1 cellular context compared by ENCODE assay signal in genomic region chr5:69454460-69455249, GRCh38.
TF ChIP-seq lines count a peak whose summit lies in the region.

No MANE protein-coding gene starts in this region.

TF ChIP-seq in liver, 16 proteins besides CTCF, POLR2A, EP300 and RAD21 (continued from another document):
- no peak for TF ChIP-seq FOXA2 (IDR thresholded peaks at IDR 0.05)
- TF ChIP-seq HNF4A (conservative IDR thresholded peaks at IDR 0.05): no peak
